In the genomic region with DNA sequence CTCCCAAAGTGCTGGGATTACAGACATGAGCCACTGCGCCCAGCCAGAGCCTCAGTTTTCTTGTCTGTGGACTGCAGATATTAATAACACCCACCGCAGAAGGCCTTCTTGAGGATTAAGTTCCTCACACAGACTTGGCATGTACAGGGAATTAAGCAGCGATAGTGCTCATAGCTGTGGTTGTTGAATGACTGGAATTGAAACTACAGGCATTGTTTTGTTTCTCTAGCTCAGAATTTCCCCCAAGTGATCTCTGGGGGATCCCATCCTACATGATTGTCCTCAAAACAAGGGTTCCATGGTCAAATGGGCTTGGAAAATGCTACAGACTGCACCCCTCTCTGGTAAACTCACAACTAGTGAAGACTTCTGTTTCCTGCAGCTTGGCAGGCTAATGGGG, we compare ENCODE assay signal across 31 cellular contexts. TPM values are rescaled to one million over a fixed set of nuclear protein-coding genes. Genes with fewer than 3 reads are reported as not detected.
DNase-seq lines count a peak whose midpoint lies in the region; ATAC-seq, FAIRE-seq and TF ChIP-seq lines count a peak whose summit lies in the region.
"Had no signal": no experiment of that assay in that cellular context is flagged by ENCODE, and none has a peak within 500 bp of the region (broad histone marks: within the 10 kb centered on the region; RNA-seq: fewer than 3 reads in every experiment).

No MANE protein-coding gene starts in this region.

- peaks cover 29% of the 10 kb centered on the region for H3K9me3 Mint-ChIP-seq in endodermal cell

- H3K9ac ChIP-seq in endodermal cell (ENCODE audit: extremely low read depth, low read length, poor library complexity, severe bottlenecking): no peak overlapping the region
- H3K9ac ChIP-seq: KMS-11 had no signal

- no peaks in the 10 kb centered on the region for H3K27me3 Mint-ChIP-seq in endodermal cell (ENCODE audit: insufficient read depth)

- peaks cover 16% of the 10 kb centered on the region for H3K36me3 Mint-ChIP-seq in endodermal cell (ENCODE audit: low read depth)

- H3K4me3 Mint-ChIP-seq in endodermal cell: no peak overlapping the region
- H3K4me3 Mint-ChIP-seq: immature natural killer cell, nephron had no signal

- H3K9me3 ChIP-seq in endodermal cell (ENCODE audit: control insufficient read depth, low read length) (peaks cover 20% of the 10 kb centered on the region), breast epithelium (peaks cover 0 to 5% of the 10 kb centered on the region in 2 donors)
- H3K9me3 ChIP-seq: body of pancreas, ovary, Peyer's patch, right lobe of liver had no signal

- intact Hi-C loops in breast epithelium (cut with DNase I; ENCODE audit: low total_unique reads): no loop called here

- no peak overlapping the region for H3K4me3 ChIP-seq in endodermal cell (ENCODE audit: low read length)
- H3K4me3 ChIP-seq in breast epithelium: no peak overlapping the region
- H3K4me3 ChIP-seq: BLaER1 treated with 17β-estradiol and CSF1 and Interleukin-3, amounts not matched to agents 10 nM and 100 nM; body of pancreas; hepatocyte; left lung; ovary; Peyer's patch; right lobe of liver had no signal

- no peak for TF ChIP-seq POLR2A in GM12891 (IDR thresholded peaks at IDR 0.05; ENCODE audit: low read depth, low read length)
- no peak for TF ChIP-seq POLR2A in breast epithelium (IDR thresholded peaks at IDR 0.05)

- H3K27ac Mint-ChIP-seq in endodermal cell: no peak overlapping the region
- H3K27ac Mint-ChIP-seq: immature natural killer cell, nephron had no signal

- TF ChIP-seq CTCF in endodermal cell (conservative IDR thresholded peaks at IDR 0.05) (no peak), breast epithelium (IDR thresholded peaks at IDR 0.05) (no peak)

- H3K27ac ChIP-seq in endodermal cell (ENCODE audit: low read depth, low read length) (no peak overlapping the region), breast epithelium (no peak overlapping the region)
- H3K27ac ChIP-seq: body of pancreas, hepatocyte, KMS-11, left lung, ovary, Peyer's patch, right lobe of liver had no signal

- no peaks in the 10 kb centered on the region for H3K27me3 ChIP-seq in endodermal cell (ENCODE audit: control insufficient read depth, insufficient read depth, low read length, poor library complexity, severe bottlenecking)
- H3K27me3 ChIP-seq in breast epithelium: no peaks in the 10 kb centered on the region
- H3K27me3 ChIP-seq: BLaER1 treated with 17β-estradiol and CSF1 and Interleukin-3, amounts not matched to agents 10 nM and 100 nM; body of pancreas; hepatocyte; left lung; ovary; Peyer's patch; right lobe of liver had no signal

- peaks cover 1% of the 10 kb centered on the region for H3K4me1 Mint-ChIP-seq in endodermal cell
- H3K4me1 Mint-ChIP-seq: immature natural killer cell, nephron had no signal

- FAIRE-seq in GM12891 (lab: Jason Lieb, UNC): no peak
- FAIRE-seq: H1 had no signal

- DNase-seq in GM12891 (ENCODE audit: insufficient read length, low spot score): no peak
- DNase-seq in medulla oblongata (ENCODE audit: extremely low spot score): peak; percentile 32
- no peak for DNase-seq in activated CD8-positive, alpha-beta memory T cell treated with anti-CD3 and anti-CD28 coated beads, Interleukin-2, amount 50 U/mL, for 4 hours
- no peak for DNase-seq in endodermal cell
- DNase-seq in breast epithelium (ENCODE audit: low spot score in 2 of 2): no peak
- DNase-seq: ACHN; activated CD4-positive, alpha-beta T cell treated with anti-CD3 and anti-CD28 coated beads, Interleukin-2, amount 50 U/mL, for 1 hour; activated effector memory CD4-positive, alpha-beta T cell treated with anti-CD3 and anti-CD28 coated beads, Interleukin-2, amount 50 U/mL, for 16 hours; body of pancreas; Calu3; effector memory CD4-positive, alpha-beta T cell; foreskin melanocyte; immature natural killer cell; left lung; midbrain; NCI-H1092; NCI-H187 treated with DMSO at 0.1 percent for 48 hours; NCI-H446; ovary; Peyer's patch; right lobe of liver; stimulated activated CD8-positive, alpha-beta memory T cell treated with anti-CD3 and anti-CD28 coated beads, Interleukin-4, amount 100 ng/mL, for 48 hours had no signal

- no peaks in the 10 kb centered on the region for H3K36me3 ChIP-seq in endodermal cell (ENCODE audit: control insufficient read depth, insufficient read depth, low read length)
- no peaks in the 10 kb centered on the region for H3K36me3 ChIP-seq in breast epithelium
- H3K36me3 ChIP-seq: BLaER1 treated with 17β-estradiol and CSF1 and Interleukin-3, amounts not matched to agents 10 nM and 100 nM; right lobe of liver had no signal

- 90 to 93% methylated on average over 3 of the region's 3 CpGs for WGBS in endodermal cell (ENCODE audit: insufficient coverage in 1 of 2, insufficient read length in 1 of 2), 2 experiments

- H3K4me1 ChIP-seq in endodermal cell (ENCODE audit: control insufficient read depth, insufficient read depth, low read length) (no peaks in the 10 kb centered on the region), breast epithelium (no peaks in the 10 kb centered on the region)
- H3K4me1 ChIP-seq: body of pancreas, left lung, right lobe of liver had no signal

- peak; percentile 65 for ATAC-seq in GM21360 (IDR thresholded peaks at IDR 0.05; ENCODE audit: unreplicated experiment)
- ATAC-seq in HG03469 (IDR thresholded peaks at IDR 0.05; ENCODE audit: unreplicated experiment): peak; percentile 38
- ATAC-seq in HG03139 (IDR thresholded peaks at IDR 0.05; ENCODE audit: unreplicated experiment): no peak
- ATAC-seq: body of pancreas, esophagus mucosa, left lung, right lobe of liver had no signal

TF ChIP-seq in GM12891, 5 proteins besides CTCF, POLR2A, EP300 and RAD21:
- TF ChIP-seq POU2F2 (IDR thresholded peaks at IDR 0.05; ENCODE audit: low read depth, low read length) (no peak), SPI1 (IDR thresholded peaks at IDR 0.05; ENCODE audit: low read depth, low read length) (peak; percentile 29; the same call in 1 of the 2 replicates)

RNA-seq across cellular contexts. Expression of a gene that starts 44.2 kb away (rescaled TPM):
- 9.4 TPM for polyA plus RNA-seq in GM12891 (2012; ENCODE audit: low read depth, missing spikeins)
- total RNA-seq in endodermal cell (10 to 100 TPM; 25.9 to 31.9 TPM), breast epithelium (10 to 100 TPM in 2 of 3 donors, 1 to 10 TPM in 1; 9.8 to 15.1 (median 14.8) TPM)
- polyA plus RNA-seq in endodermal cell (2013, experiment 1 of 2): 6.3 TPM
- polyA plus RNA-seq in endodermal cell (2013, experiment 2 of 2): 7.5 TPM
